ENCODE assay signal across 8 cellular contexts in the genomic region with DNA sequence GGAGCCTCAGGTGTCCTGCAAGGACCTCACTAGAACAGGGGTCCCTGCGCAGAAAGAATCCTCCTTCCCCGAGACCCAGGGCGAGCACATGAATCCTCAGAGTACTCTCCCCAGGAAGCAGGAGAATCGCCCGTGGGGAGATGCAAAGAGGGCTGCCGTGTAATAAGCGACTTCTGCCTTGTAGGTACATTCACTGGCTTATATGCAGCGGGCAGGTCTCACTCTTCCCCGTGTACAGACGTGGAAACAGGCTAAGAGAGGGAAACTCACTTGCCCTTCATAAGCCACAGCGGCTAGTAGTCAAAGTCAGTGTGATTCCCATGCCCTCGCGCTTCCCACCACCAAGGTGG. TPM values are rescaled to one million over a fixed set of nuclear protein-coding genes. Genes with fewer than 3 reads are reported as not detected.
DNase-seq lines count a peak whose midpoint lies in the region; ATAC-seq, FAIRE-seq and TF ChIP-seq lines count a peak whose summit lies in the region.

No MANE protein-coding gene starts in this region.

- peaks cover 6 to 27% (median 13%) of the 10 kb centered on the region in 11 experiments; a peak in 20 of 22 replicates for H3K27me3 ChIP-seq in BLaER1 treated with 17β-estradiol and CSF1 and Interleukin-3, amounts not matched to agents 10 nM and 100 nM
- peaks cover 0 to 14% (median 10%) of the 10 kb centered on the region in 3 donors for H3K27me3 ChIP-seq in stomach

- POLR2A ChIA-PET in activated CD8-positive, alpha-beta T cell treated with anti-CD3 and anti-CD28 coated beads for 36 hours (lab: Charles Lee), result interaction anchor here (0.9 to 2.3 kb wide), 4 partner anchors 11 to 120 kb away, joined by 3 to 11 read pairs (median 4); no protein-coding TSS in a partner anchor

- intact Hi-C loops in activated CD8-positive, alpha-beta T cell treated with anti-CD3 and anti-CD28 coated beads for 36 hours (cut with micrococcal nuclease), result loop anchor here (5.0 kb wide), 1 partner anchor 67 kb away; no protein-coding TSS in a partner anchor
- intact Hi-C loops in stomach (cut with DNase I; ENCODE audit: low total_unique reads), result no loop called here

- H4K20me1 ChIP-seq in BLaER1 treated with 17β-estradiol and CSF1 and Interleukin-3, amounts not matched to agents 10 nM and 100 nM, result peaks cover 0 to 7% (median 0%) of the 10 kb centered on the region in 11 experiments; a peak in 1 of 22 replicates

- FAIRE-seq in RCC 7860 (lab: Jason Lieb, UNC), result no peak

- H3K36me3 Mint-ChIP-seq in HFFc6 (ENCODE audit: low read depth), result peaks cover 4% of the 10 kb centered on the region; the same call in 1 of the 2 replicates
- peaks cover 15% of the 10 kb centered on the region for H3K36me3 Mint-ChIP-seq in activated CD8-positive, alpha-beta T cell treated with anti-CD3 and anti-CD28 coated beads for 36 hours (ENCODE audit: low read depth)

- H3K9me3 ChIP-seq in BLaER1 treated with 17β-estradiol and CSF1 and Interleukin-3, amounts not matched to agents 10 nM and 100 nM (replicated peaks in 1 of 11), result no peaks in the 10 kb centered on the region
- H3K9me3 ChIP-seq in iPS-18c (ENCODE audit: control insufficient read depth, insufficient read depth, low read length), result no peaks in the 10 kb centered on the region
- no peaks in the 10 kb centered on the region for H3K9me3 ChIP-seq in stomach

- H3K27me3 Mint-ChIP-seq in HFFc6 (ENCODE audit: insufficient read depth), result peaks cover 5% of the 10 kb centered on the region; the same call in 1 of the 2 replicates
- H3K27me3 Mint-ChIP-seq in activated CD8-positive, alpha-beta T cell treated with anti-CD3 and anti-CD28 coated beads for 36 hours, result peaks cover 5% of the 10 kb centered on the region

- peak overlapping the region; percentile 80 for H3K27ac Mint-ChIP-seq in HFFc6
- peak overlapping the region; percentile 36 for H3K27ac Mint-ChIP-seq in activated CD8-positive, alpha-beta T cell treated with anti-CD3 and anti-CD28 coated beads for 36 hours

- no peaks in the 10 kb centered on the region for H3K9me3 Mint-ChIP-seq in HFFc6
- H3K9me3 Mint-ChIP-seq in activated CD8-positive, alpha-beta T cell treated with anti-CD3 and anti-CD28 coated beads for 36 hours, result no peaks in the 10 kb centered on the region

- peak overlapping the region in 9 of 11 experiments; percentile 54 to 83 (median 77); a peak in 18 of 22 replicates for H3K27ac ChIP-seq in BLaER1 treated with 17β-estradiol and CSF1 and Interleukin-3, amounts not matched to agents 10 nM and 100 nM
- H3K27ac ChIP-seq in stomach, result peak overlapping the region in 4 of 5 donors; percentile 66 to 83 (median 73)

- TF ChIP-seq EP300 in stomach (IDR thresholded peaks at IDR 0.05), result no peak

- DNase-seq in HFFc6 (no peak), stomach (no peak), RCC 7860 (ENCODE audit: low spot score) (no peak), AG08395 (ENCODE audit: low spot score) (no peak), OCI-M1 (lab: John Stamatoyannopoulos, UW) (no peak)
- DNase-seq in activated CD8-positive, alpha-beta T cell treated with anti-CD3 and anti-CD28 coated beads for 36 hours, result peak; percentile 43

- no peak for TF ChIP-seq POLR2A in stomach (IDR thresholded peaks at IDR 0.05)

- peak; percentile 11 for ATAC-seq in activated CD8-positive, alpha-beta T cell treated with anti-CD3 and anti-CD28 coated beads for 36 hours

- H3K4me1 Mint-ChIP-seq in HFFc6 (ENCODE audit: low read depth), result peaks cover 27% of the 10 kb centered on the region
- H3K4me1 Mint-ChIP-seq in activated CD8-positive, alpha-beta T cell treated with anti-CD3 and anti-CD28 coated beads for 36 hours (ENCODE audit: low read depth), result peaks cover 17% of the 10 kb centered on the region

- peaks cover 0 to 26% (median 21%) of the 10 kb centered on the region in 11 experiments; a peak in 16 of 22 replicates for H3K36me3 ChIP-seq in BLaER1 treated with 17β-estradiol and CSF1 and Interleukin-3, amounts not matched to agents 10 nM and 100 nM
- peaks cover 0 to 8% (median 0%) of the 10 kb centered on the region in 4 donors for H3K36me3 ChIP-seq in stomach

- 0 to 2% (median 2%) methylated on average over 10 to 13 of the region's 13 CpGs for WGBS in stomach, 5 donors

- peak overlapping the region; percentile 52 to 78 (median 70) for H3K4me3 ChIP-seq in BLaER1 treated with 17β-estradiol and CSF1 and Interleukin-3, amounts not matched to agents 10 nM and 100 nM
- peak overlapping the region; percentile 71 for H3K4me3 ChIP-seq in iPS-18c (ENCODE audit: insufficient read depth, low read depth, low read length)
- H3K4me3 ChIP-seq in stomach, result peak overlapping the region; percentile 43 to 69 (median 56)

- peak overlapping the region; percentile 95 for H3K4me3 Mint-ChIP-seq in HFFc6
- peak overlapping the region; percentile 93 for H3K4me3 Mint-ChIP-seq in activated CD8-positive, alpha-beta T cell treated with anti-CD3 and anti-CD28 coated beads for 36 hours

- no peak for TF ChIP-seq CTCF in HFFc6 (IDR thresholded peaks at IDR 0.05)
- no peak for TF ChIP-seq CTCF in activated CD8-positive, alpha-beta T cell treated with anti-CD3 and anti-CD28 coated beads for 36 hours (IDR thresholded peaks at IDR 0.05)
- no peak for TF ChIP-seq CTCF in stomach (IDR thresholded peaks at IDR 0.05)

- H3K4me2 ChIP-seq in BLaER1 treated with 17β-estradiol and CSF1 and Interleukin-3, amounts not matched to agents 10 nM and 100 nM, result peak overlapping the region; percentile 89 to 100 (median 96)

- H3K9ac ChIP-seq in BLaER1 treated with 17β-estradiol and CSF1 and Interleukin-3, amounts not matched to agents 10 nM and 100 nM, result peak overlapping the region; percentile 65 to 83 (median 77); a peak in 21 of 22 replicates

- peaks cover 27 to 42% (median 38%) of the 10 kb centered on the region in 10 experiments for H3K4me1 ChIP-seq in BLaER1 treated with 17β-estradiol and CSF1 and Interleukin-3, amounts not matched to agents 10 nM and 100 nM
- H3K4me1 ChIP-seq in stomach, result peaks cover 24 to 34% (median 29%) of the 10 kb centered on the region in 4 donors

- CTCF ChIA-PET in activated CD8-positive, alpha-beta T cell treated with anti-CD3 and anti-CD28 coated beads for 36 hours (lab: Charles Lee), result interaction anchor here (2.8 kb wide), 1 partner anchor 11 kb away, joined by 19 read pairs; no protein-coding TSS in a partner anchor

RNA-seq across cellular contexts. Expression of a gene that starts 0.4 kb away (rescaled TPM):
- total RNA-seq in HFFc6 (2021; fragmentation: NEBNext Ultra II Directional; extraction: Animal tissue kit (Norgen Biotek cat#: 25700)), result 10 to 100 TPM in 1 of 6 experiments, 1 to 10 TPM in 5; 4.0 to 10.7 (median 8.4) TPM
- total RNA-seq in activated CD8-positive, alpha-beta T cell treated with anti-CD3 and anti-CD28 coated beads for 36 hours, result 10 to 100 TPM; 50.0 TPM
- 10 to 100 TPM in 2 of 5 donors, 1 to 10 TPM in 3; 1.6 to 58.8 (median 2.8) TPM for total RNA-seq in stomach
- polyA plus RNA-seq in stomach, result 1 to 10 TPM in 2 of 3 donors, under 1 TPM in 1; 0.46 to 8.7 (median 2.0) TPM

RNA-seq across cellular contexts. Expression of a gene that starts 16.7 kb away (rescaled TPM):
- total RNA-seq in HFFc6 (2021; fragmentation: NEBNext Ultra II Directional; extraction: Animal tissue kit (Norgen Biotek cat#: 25700)), result 10 to 100 TPM; 23.0 to 28.3 (median 25.4) TPM
- 10 to 100 TPM; 10.1 to 10.4 TPM for total RNA-seq in activated CD8-positive, alpha-beta T cell treated with anti-CD3 and anti-CD28 coated beads for 36 hours
- total RNA-seq in stomach, result 10 to 100 TPM in 4 of 5 donors, 1 to 10 TPM in 1; 9.0 to 23.9 (median 15.2) TPM
- polyA plus RNA-seq in stomach, result 10 to 100 TPM in 2 of 3 donors, 1 to 10 TPM in 1; 7.5 to 25.4 (median 23.2) TPM

RNA-seq across cellular contexts. Expression of a gene that starts 49.7 kb away (rescaled TPM):
- total RNA-seq in HFFc6 (2021; fragmentation: NEBNext Ultra II Directional; extraction: Animal tissue kit (Norgen Biotek cat#: 25700)), result under 1 TPM in 1 of 6 experiments, not detected in 5; 0.14 TPM
- total RNA-seq in activated CD8-positive, alpha-beta T cell treated with anti-CD3 and anti-CD28 coated beads for 36 hours, result not detected
- total RNA-seq in stomach, result 10 to 100 TPM in 1 of 5 donors, 1 to 10 TPM in 4; 2.3 to 38.8 (median 8.7) TPM
- 10 to 100 TPM in 2 of 3 donors, 1 to 10 TPM in 1; 9.5 to 18.8 (median 17.0) TPM for polyA plus RNA-seq in stomach
